8 cellular contexts compared by ENCODE assay signal in the genomic region with DNA sequence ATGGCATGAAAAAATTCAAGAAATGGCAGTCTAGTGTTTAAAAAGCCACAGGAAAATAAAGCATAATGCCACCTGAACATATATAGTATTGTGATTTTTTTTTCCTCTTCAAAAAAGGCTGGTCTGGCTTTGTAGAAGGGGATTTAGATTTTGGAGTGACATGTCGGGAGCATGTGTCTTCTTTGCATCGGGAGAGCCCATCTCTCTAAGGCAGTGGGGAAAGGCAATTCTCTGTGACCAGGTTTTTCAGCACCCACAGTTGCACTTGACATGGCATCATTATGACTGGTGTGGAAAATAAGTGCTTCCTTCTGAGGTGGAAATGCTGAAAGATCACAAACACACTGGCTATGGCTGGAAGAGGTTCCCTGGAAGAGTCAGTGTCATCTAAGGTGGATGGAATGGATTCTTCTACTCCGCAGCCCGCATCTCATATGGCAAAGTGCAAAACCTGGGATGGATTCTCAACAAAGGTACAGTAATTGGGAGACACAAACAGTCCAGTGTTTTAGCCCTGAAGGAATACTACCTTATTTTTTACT.
A peak's percentile ranks its signal among the peaks of the same experiment; 100 is the strongest.
DNase-seq lines count a peak whose midpoint lies in the region; ATAC-seq, FAIRE-seq and TF ChIP-seq lines count a peak whose summit lies in the region.

No MANE protein-coding gene starts in this region.

- H3K4me2 ChIP-seq in endothelial cell of umbilical vein (ENCODE audit: insufficient read depth, low read length): peak overlapping the region; percentile 8

- no peak overlapping the region for H2AFZ ChIP-seq in endothelial cell of umbilical vein (ENCODE audit: low read depth, low read length)

- dilution Hi-C loops in endothelial cell of umbilical vein (cut with MboI; ENCODE audit: extremely low pct_ligation_motif_present, low sequenced_read_pairs): no loop called here

- H3K9me3 ChIP-seq in Panc1 (ENCODE audit: control insufficient read depth, insufficient read depth, low read depth, low read length): no peaks in the 10 kb centered on the region
- H3K9me3 ChIP-seq in endothelial cell of umbilical vein (replicated peaks; ENCODE audit: control insufficient read depth, insufficient read depth, low read length): no peaks in the 10 kb centered on the region
- no peaks in the 10 kb centered on the region for H3K9me3 ChIP-seq in vagina

- TF ChIP-seq CTCF in Panc1 (IDR thresholded peaks at IDR 0.05): no peak
- TF ChIP-seq CTCF in endothelial cell of umbilical vein (IDR thresholded peaks at IDR 0.05; ENCODE audit: extremely low read depth in 1 of 2, insufficient read depth in 1 of 2, low read depth in 1 of 2, low read length in 2 of 2): no peak
- TF ChIP-seq CTCF in vagina (IDR thresholded peaks at IDR 0.05): peak in 1 of 3 experiments; percentile 12

- peak; percentile 56 for FAIRE-seq in endothelial cell of umbilical vein (lab: Jason Lieb, UNC)

- TF ChIP-seq POLR2A in endothelial cell of umbilical vein (IDR thresholded peaks at IDR 0.05; ENCODE audit: low read depth, low read length) (no peak), vagina (IDR thresholded peaks at IDR 0.05) (no peak), GM18505 (IDR thresholded peaks at IDR 0.05; ENCODE audit: borderline replicate concordance, extremely low read depth, insufficient read depth, insufficient read length) (no peak)

- intact Hi-C loops in Panc1 (cut with micrococcal nuclease; ENCODE audit: unreplicated experiment): no loop called here
- intact Hi-C loops in endothelial cell of umbilical vein (cut with micrococcal nuclease): no loop called here
- intact Hi-C loops in vagina (cut with DNase I): no loop called here

- DNase-seq in ACHN: peak; percentile 81
- DNase-seq in HT-29 (ENCODE audit: low spot score): peak; percentile 82
- peak; percentile 57 for DNase-seq in Panc1 (ENCODE audit: low read depth, low spot score)
- DNase-seq in endothelial cell of umbilical vein (ENCODE audit: low read depth, low spot score): peak; percentile 74
- DNase-seq in medulla oblongata (ENCODE audit: extremely low spot score): peak; percentile 82
- DNase-seq in vagina (ENCODE audit: extremely low spot score in 2 of 2): no peak
- no peak for DNase-seq in stimulated activated naive CD4-positive, alpha-beta T cell (lab: John Stamatoyannopoulos, UW)

- POLR2A ChIA-PET in Panc1 (lab: Charles Lee) (no interaction called here), endothelial cell of umbilical vein (lab: Charles Lee) (no interaction called here)

- H3K36me3 ChIP-seq in Panc1 (ENCODE audit: control insufficient read depth, insufficient read depth, low read length): no peaks in the 10 kb centered on the region
- no peaks in the 10 kb centered on the region for H3K36me3 ChIP-seq in endothelial cell of umbilical vein (ENCODE audit: control insufficient read depth in 2 of 2, extremely low read depth in 1 of 2, insufficient read depth in 2 of 2, low read length in 2 of 2)
- no peaks in the 10 kb centered on the region for H3K36me3 ChIP-seq in vagina

- H3K4me3 ChIP-seq in Panc1 (ENCODE audit: low read depth in 2 of 2, low read length in 2 of 2) (peak overlapping the region; percentile 45 to 67), endothelial cell of umbilical vein (replicated peaks in 1 of 3; ENCODE audit: insufficient read depth in 1 of 3, low read depth in 1 of 3, low read length in 3 of 3) (no peak overlapping the region), vagina (peak overlapping the region; percentile 4 to 13)

- H3K27me3 ChIP-seq in Panc1 (ENCODE audit: control insufficient read depth, insufficient read depth, low read length): no peaks in the 10 kb centered on the region
- H3K27me3 ChIP-seq in endothelial cell of umbilical vein (ENCODE audit: control insufficient read depth in 2 of 2, insufficient read depth in 2 of 2, low read length in 2 of 2): peaks cover 9 to 21% of the 10 kb centered on the region in 2 experiments
- no peaks in the 10 kb centered on the region for H3K27me3 ChIP-seq in vagina

- no peaks in the 10 kb centered on the region for H3K9me1 ChIP-seq in endothelial cell of umbilical vein (replicated peaks; ENCODE audit: control insufficient read depth, extremely low read depth, insufficient read depth, low read length)

- in situ Hi-C loops in ACHN (cut with HindIII; ENCODE audit: low pct_ligation_motif_present, low pct_unique_long_range_greater_than_20kb, low sequenced_read_pairs) (no loop called here), Panc1 (cut with HindIII; ENCODE audit: low pct_unique_long_range_greater_than_20kb, low sequenced_read_pairs) (no loop called here)

- H3K79me2 ChIP-seq in endothelial cell of umbilical vein (ENCODE audit: control insufficient read depth, insufficient read depth, low read length): no peaks in the 10 kb centered on the region

- no peaks in the 10 kb centered on the region for H4K20me1 ChIP-seq in endothelial cell of umbilical vein (replicated peaks; ENCODE audit: control insufficient read depth, extremely low read depth, insufficient read depth, low read length)

- peak overlapping the region; percentile 90 for H3K27ac ChIP-seq in Panc1 (ENCODE audit: low read length)
- H3K27ac ChIP-seq in endothelial cell of umbilical vein (ENCODE audit: insufficient read depth, low read depth, low read length): no peak overlapping the region
- no peak overlapping the region for H3K27ac ChIP-seq in vagina

- H3K4me1 ChIP-seq in Panc1 (ENCODE audit: control insufficient read depth, insufficient read depth, low read length): peaks cover 15% of the 10 kb centered on the region
- peaks cover 2% of the 10 kb centered on the region for H3K4me1 ChIP-seq in endothelial cell of umbilical vein (ENCODE audit: control insufficient read depth, extremely low read depth, insufficient read depth, low read length)
- H3K4me1 ChIP-seq in vagina: peaks cover 33% of the 10 kb centered on the region

- no peak overlapping the region for H3K9ac ChIP-seq in endothelial cell of umbilical vein (replicated peaks; ENCODE audit: extremely low read depth, insufficient read depth, low read length)

- CTCF ChIA-PET in Panc1 (lab: Charles Lee): no interaction called here
- CTCF ChIA-PET in endothelial cell of umbilical vein (lab: Charles Lee): interaction anchor here (1.0 to 1.1 kb wide), 2 partner anchors 71 to 80 kb away, joined by 5 to 7 read pairs; no protein-coding TSS in a partner anchor

- ATAC-seq in Panc1 (peak; percentile 65), GM18505 (IDR thresholded peaks at IDR 0.05; ENCODE audit: unreplicated experiment) (no peak)

- BruUV-seq in Panc1 (replicated peaks; lab: Mats Ljungman, UMichigan) (no TSS peak), endothelial cell of umbilical vein (replicated peaks; lab: Mats Ljungman, UMichigan) (no TSS peak)

TF ChIP-seq in endothelial cell of umbilical vein, 7 proteins besides CTCF, POLR2A, EP300 and RAD21:
- TF ChIP-seq MYC (IDR thresholded peaks at IDR 0.05; ENCODE audit: low read depth, low read length): no peak
- no peak for TF ChIP-seq GATA2 (IDR thresholded peaks at IDR 0.05; ENCODE audit: insufficient read depth, insufficient read length, low read depth, low read length)
TF ChIP-seq in endothelial cell of umbilical vein: peak in this region for 0.

Comparison
In these comparisons a context has a peak if more than half of its experiments do, and no peak if none do; other contexts are left out.
1. DNase-seq: peak in ACHN (single experiment), HT-29 (single experiment), Panc1 (single experiment), endothelial cell of umbilical vein (single experiment) and medulla oblongata (single experiment); none in vagina (0 of 2) and stimulated activated naive CD4-positive, alpha-beta T cell (0 of 6).
2. H3K4me3 ChIP-seq: peak in Panc1 (2 of 2) and vagina (2 of 2); none in endothelial cell of umbilical vein (0 of 3).